Comparison of ENCODE assay signal across 13 cellular contexts in the genomic region with DNA sequence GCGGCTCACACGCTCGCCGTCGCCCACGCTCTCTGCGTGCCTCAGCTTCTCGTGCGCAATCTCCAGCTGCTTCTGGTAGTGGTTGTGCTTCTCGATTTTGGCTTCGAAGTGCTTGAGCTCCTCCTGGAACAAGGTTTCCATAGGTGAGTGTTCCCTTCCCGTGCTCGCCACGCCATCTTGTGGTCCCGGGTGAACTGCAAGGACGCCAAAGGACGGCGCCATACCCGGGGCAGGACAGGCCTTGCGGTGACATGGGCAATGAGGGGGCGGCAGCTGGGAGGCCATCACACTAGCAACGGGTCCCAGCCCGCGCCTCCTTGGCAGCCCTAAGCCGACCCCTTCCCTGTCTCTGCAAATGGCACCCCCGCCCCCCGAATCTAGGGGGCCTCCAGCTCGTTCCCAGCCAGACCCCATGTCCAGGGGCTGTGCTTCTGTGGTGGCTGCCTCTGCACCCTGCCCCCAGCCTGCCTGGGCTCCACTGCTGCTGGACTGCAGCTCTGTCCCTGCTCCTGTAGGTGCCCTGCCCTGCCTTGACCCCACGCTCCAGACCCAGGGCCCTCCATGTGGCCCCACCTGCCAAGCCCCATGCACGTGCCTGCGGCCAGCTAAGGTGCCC. TPM values are rescaled to one million over a fixed set of nuclear protein-coding genes. Genes with fewer than 3 reads are reported as not detected.
DNase-seq lines count a peak whose midpoint lies in the region; ATAC-seq and TF ChIP-seq lines count a peak whose summit lies in the region.
"Had no signal": no experiment of that assay in that cellular context is flagged by ENCODE, and none has a peak within 500 bp of the region (broad histone marks: within the 10 kb centered on the region; RNA-seq: fewer than 3 reads in every experiment).

No MANE protein-coding gene starts in this region.

- TF ChIP-seq CTCF in heart left ventricle (IDR thresholded peaks at IDR 0.05), result peak in 9 of 12 donors; percentile 11 to 44 (median 29)

- 77 to 91% (median 85%) methylated on average over 16 to 31 of the region's 31 CpGs for WGBS in heart left ventricle, 4 donors

- H3K27me3 ChIP-seq in heart left ventricle, result no peaks in the 10 kb centered on the region

- H3K27ac Mint-ChIP-seq in T-helper 17 cell, result peak overlapping the region; percentile 63
- H3K27ac Mint-ChIP-seq: stimulated activated memory B cell treated with anti-CD40 and anti-IgM and Interleukin-4, amounts not matched to agents 10 μg/mL and 1 μg/mL and 100 μg/mL, for 72 hours had no signal

- DNase-seq in NCI-H510A treated with DMSO at 0.1 percent for 48 hours (lab: John Stamatoyannopoulos, UW), result peak; percentile 3
- no peak for DNase-seq in NCI-H510A (lab: John Stamatoyannopoulos, UW)
- DNase-seq in T-helper 17 cell, result peak in 1 of 3 donors; percentile 13
- peak in 3 of 5 donors; percentile 36 to 64 (median 37) for DNase-seq in heart left ventricle
- peak; percentile 58 for DNase-seq in putamen (ENCODE audit: low spot score)
- DNase-seq in stimulated activated naive CD4-positive, alpha-beta T cell (lab: John Stamatoyannopoulos, UW), result no peak
- DNase-seq in stimulated activated naive CD4-positive, alpha-beta T cell treated with Interleukin-2 at 50 U/mL for 16 hours (lab: John Stamatoyannopoulos, UW), result no peak
- DNase-seq: effector CD4-positive, alpha-beta T cell; NCI-H1436 had no signal

- H3K4me3 ChIP-seq in heart left ventricle, result no peak overlapping the region

- H3K4me3 Mint-ChIP-seq in T-helper 17 cell, result peak overlapping the region; percentile 63
- H3K4me3 Mint-ChIP-seq: naive thymus-derived CD8-positive, alpha-beta T cell; stimulated activated memory B cell treated with anti-CD40 and anti-IgM and Interleukin-4, amounts not matched to agents 10 μg/mL and 1 μg/mL and 100 μg/mL, for 72 hours had no signal

- peaks cover 6 to 97% (median 93%) of the 10 kb centered on the region in 9 donors for H3K36me3 ChIP-seq in heart left ventricle

- no peaks in the 10 kb centered on the region for H3K27me3 Mint-ChIP-seq in T-helper 17 cell
- H3K27me3 Mint-ChIP-seq: naive thymus-derived CD8-positive, alpha-beta T cell; stimulated activated memory B cell treated with anti-CD40 and anti-IgM and Interleukin-4, amounts not matched to agents 10 μg/mL and 1 μg/mL and 100 μg/mL, for 72 hours had no signal

- H3K9me3 ChIP-seq in T-helper 17 cell (ENCODE audit: control insufficient read depth, low read length, poor library complexity, severe bottlenecking), result no peaks in the 10 kb centered on the region
- no peaks in the 10 kb centered on the region for H3K9me3 ChIP-seq in heart left ventricle

- peaks cover 7% of the 10 kb centered on the region for H3K36me3 Mint-ChIP-seq in T-helper 17 cell (ENCODE audit: low read depth)

- ATAC-seq in T-helper 17 cell, result no peak
- peak in 3 of 4 donors; percentile 18 to 30 (median 19) for ATAC-seq in heart left ventricle
- no peak for ATAC-seq in esophagus mucosa
- ATAC-seq: naive thymus-derived CD8-positive, alpha-beta T cell; stimulated activated memory B cell treated with anti-CD40 and anti-IgM and Interleukin-4, amounts not matched to agents 10 μg/mL and 1 μg/mL and 100 μg/mL, for 72 hours had no signal

- TF ChIP-seq POLR2A in heart left ventricle (IDR thresholded peaks at IDR 0.05), result no peak

- H3K4me1 ChIP-seq in heart left ventricle, result peaks cover 0 to 3% (median 0%) of the 10 kb centered on the region in 12 donors

- peak overlapping the region in 1 of 12 donors; percentile 12 for H3K27ac ChIP-seq in heart left ventricle

- intact Hi-C loops in heart left ventricle (cut with DNase I), result loop anchor here in 1 of 10 donors (10.0 kb wide), 1 partner anchor 170 kb away; no protein-coding TSS in a partner anchor

- peaks cover 3% of the 10 kb centered on the region for H3K4me1 Mint-ChIP-seq in T-helper 17 cell
- H3K4me1 Mint-ChIP-seq: stimulated activated memory B cell treated with anti-CD40 and anti-IgM and Interleukin-4, amounts not matched to agents 10 μg/mL and 1 μg/mL and 100 μg/mL, for 72 hours had no signal

RNA-seq across cellular contexts. Expression of a gene that starts 17.3 kb away (rescaled TPM):
- total RNA-seq in T-helper 17 cell (10 to 100 TPM; 77.4 to 82.8 TPM), heart left ventricle (100 to 1,000 TPM; 221 to 389 (median 283) TPM), esophagus mucosa (64.6 TPM)
- polyA plus RNA-seq in heart left ventricle, result 100 to 1,000 TPM; 105 to 322 TPM

RNA-seq across cellular contexts. Expression of a gene that starts 51.8 kb away (rescaled TPM):
- total RNA-seq in T-helper 17 cell (not detected), heart left ventricle (10 to 100 TPM; 27.7 to 75.1 (median 39.7) TPM), esophagus mucosa (0.36 TPM)
- polyA plus RNA-seq in heart left ventricle, result 10 to 100 TPM; 59.1 to 89.5 TPM
- total RNA-seq: naive thymus-derived CD8-positive, alpha-beta T cell; T-helper 1 cell treated with Interleukin-12 subunit alpha and Interleukin-12 subunit beta and Interleukin-4 antibody, amounts not matched to agents 30 ng/mL and 1 ng/mL, for 36 hours had no signal

Comparison
In these comparisons a context has a peak if more than half of its experiments do, and no peak if none do; other contexts are left out.
1. DNase-seq: peak in NCI-H510A treated with DMSO at 0.1 percent for 48 hours (single experiment), heart left ventricle (3 of 5) and putamen (single experiment); none in NCI-H510A (single experiment), stimulated activated naive CD4-positive, alpha-beta T cell (0 of 6) and stimulated activated naive CD4-positive, alpha-beta T cell treated with Interleukin-2 at 50 U/mL for 16 hours (single experiment).
2. ATAC-seq: peak in heart left ventricle (3 of 4); none in T-helper 17 cell (single experiment) and esophagus mucosa (single experiment).
3. RNA of a gene that starts 51.8 kb away (total RNA-seq): 27.7 to 75.1 TPM in heart left ventricle; 0.36 TPM in esophagus mucosa (single experiment) and not detected in T-helper 17 cell; every median in the first group is over 10 times any median in the second.